Comparison of ENCODE assay signal across 18 cellular contexts in the genomic region with DNA sequence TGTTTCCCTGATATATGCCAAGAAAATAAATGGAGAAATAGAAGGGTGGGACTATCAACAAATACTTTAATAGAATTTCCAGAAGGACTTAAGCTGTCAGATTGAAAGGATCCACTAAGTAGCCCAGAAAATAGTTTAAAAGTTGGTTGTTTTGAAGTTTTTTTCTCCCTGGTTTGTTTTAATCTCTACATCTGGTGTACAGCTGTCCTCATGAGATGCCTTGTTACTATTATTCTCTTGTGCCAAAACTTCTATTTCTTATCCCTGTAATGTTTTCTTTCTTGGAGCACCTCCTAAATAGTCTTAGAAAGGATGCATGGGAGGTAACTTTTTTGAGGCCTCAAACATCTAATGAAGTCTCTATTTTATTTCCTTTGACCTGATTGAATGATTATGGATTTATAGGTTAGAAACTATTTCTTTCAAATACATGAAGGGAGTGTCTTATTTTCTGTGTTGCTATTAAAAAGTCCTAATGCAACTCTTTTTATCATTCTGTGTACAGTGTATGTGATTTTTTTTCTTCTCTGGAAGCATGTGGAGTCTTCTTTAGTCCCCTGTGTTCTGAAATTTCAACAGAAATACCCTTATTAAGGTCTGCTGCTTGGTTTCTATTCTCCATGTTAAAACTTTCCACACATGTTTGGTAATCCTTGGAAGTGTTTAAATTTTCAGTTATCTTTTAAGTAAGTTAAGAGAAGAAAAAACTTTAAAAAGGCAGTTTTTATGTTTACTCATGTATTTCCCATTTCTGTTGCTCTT.
DNase-seq lines count a peak whose midpoint lies in the region; ATAC-seq and TF ChIP-seq lines count a peak whose summit lies in the region.
"Had no signal": no experiment of that assay in that cellular context is flagged by ENCODE, and none has a peak within 500 bp of the region (broad histone marks: within the 10 kb centered on the region; RNA-seq: fewer than 3 reads in every experiment).

No MANE protein-coding gene starts in this region.

- no peaks in the 10 kb centered on the region for H3K36me3 Mint-ChIP-seq in activated CD4-positive, alpha-beta T cell treated with anti-CD3 and anti-CD28 coated beads, Interleukin-2, amount 10 ng/mL, durations not matched to agents 7 days and 5 days (ENCODE audit: low read depth)
- H3K36me3 Mint-ChIP-seq: CD4-positive, alpha-beta memory T cell; memory B cell; stimulated activated effector memory CD8-positive, alpha-beta T cell treated with anti-CD3 and anti-CD28 coated beads, Interleukin-12 subunit alpha, Interleukin-12 subunit beta, amount 100 ng/mL, for 72 hours had no signal

- H3K23ac ChIP-seq in mesenchymal stem cell (ENCODE audit: low read length in 2 of 2), result no peak overlapping the region

- H3K4me1 ChIP-seq in PC-3 (ENCODE audit: insufficient read depth, low read length), result peaks cover 37% of the 10 kb centered on the region
- H3K4me1 ChIP-seq in mesenchymal stem cell (ENCODE audit: control insufficient read depth, insufficient read depth, low read depth, low read length), result peaks cover 2% of the 10 kb centered on the region

- H3K9me3 ChIP-seq in AG04450 (ENCODE audit: control insufficient read depth, insufficient read depth, low read length), result no peaks in the 10 kb centered on the region; the same call in 1 of the 2 replicates
- H3K9me3 ChIP-seq in PC-3 (ENCODE audit: low read length), result no peaks in the 10 kb centered on the region
- H3K9me3 ChIP-seq in mesenchymal stem cell (ENCODE audit: control insufficient read depth, low read length), result no peaks in the 10 kb centered on the region
- H3K9me3 ChIP-seq: SJSA1 had no signal

- no peaks in the 10 kb centered on the region for H3K9me3 Mint-ChIP-seq in activated CD4-positive, alpha-beta T cell treated with anti-CD3 and anti-CD28 coated beads, Interleukin-2, amount 10 ng/mL, durations not matched to agents 7 days and 5 days
- H3K9me3 Mint-ChIP-seq: CD4-positive, alpha-beta memory T cell; memory B cell; stimulated activated effector memory CD8-positive, alpha-beta T cell treated with anti-CD3 and anti-CD28 coated beads, Interleukin-12 subunit alpha, Interleukin-12 subunit beta, amount 100 ng/mL, for 72 hours had no signal

- peak overlapping the region; percentile 75 for H3K27ac ChIP-seq in AG04450 (ENCODE audit: low read depth, low read length)
- H3K27ac ChIP-seq in PC-3 (ENCODE audit: low read length), result peak overlapping the region; percentile 91
- peak overlapping the region; percentile 72 for H3K27ac ChIP-seq in epithelial cell of prostate
- no peak overlapping the region for H3K27ac ChIP-seq in mesenchymal stem cell (ENCODE audit: low read length, poor library complexity, severe bottlenecking)

- H3K9ac ChIP-seq in PC-3 (ENCODE audit: low read length) (peak overlapping the region; percentile 28), mesenchymal stem cell (ENCODE audit: low read length) (peak overlapping the region; percentile 65)

- H3K4me2 ChIP-seq in PC-3 (ENCODE audit: low read length) (peak overlapping the region; percentile 6), mesenchymal stem cell (ENCODE audit: low read length, poor library complexity, severe bottlenecking) (no peak overlapping the region)

- H4K8ac ChIP-seq in mesenchymal stem cell (ENCODE audit: low read length), result no peak overlapping the region

- H2BK120ac ChIP-seq in mesenchymal stem cell (ENCODE audit: low read depth, low read length), result no peak overlapping the region

- CTCF ChIA-PET in AG04450 (lab: Charles Lee), result no interaction called here
- CTCF ChIA-PET in PC-3 (lab: Charles Lee), result no interaction called here
- CTCF ChIA-PET in activated CD4-positive, alpha-beta T cell treated with anti-CD3 and anti-CD28 coated beads, Interleukin-2, amount 10 ng/mL, durations not matched to agents 7 days and 5 days (lab: Charles Lee), result no interaction called here

- H3K4me3 Mint-ChIP-seq in activated CD4-positive, alpha-beta T cell treated with anti-CD3 and anti-CD28 coated beads, Interleukin-2, amount 10 ng/mL, durations not matched to agents 7 days and 5 days, result no peak overlapping the region
- H3K4me3 Mint-ChIP-seq: CD4-positive, alpha-beta memory T cell; memory B cell; stimulated activated effector memory CD8-positive, alpha-beta T cell treated with anti-CD3 and anti-CD28 coated beads, Interleukin-12 subunit alpha, Interleukin-12 subunit beta, amount 100 ng/mL, for 72 hours had no signal

- no peak overlapping the region for H3K4me3 ChIP-seq in AG04450 (ENCODE audit: low read depth, low read length)
- H3K4me3 ChIP-seq in PC-3 (ENCODE audit: low read length), result no peak overlapping the region
- no peak overlapping the region for H3K4me3 ChIP-seq in mesenchymal stem cell (ENCODE audit: insufficient read depth in 1 of 2, low read depth in 1 of 2, low read length in 2 of 2)
- H3K4me3 ChIP-seq: SJSA1 had no signal

- no peaks in the 10 kb centered on the region for H4K20me1 ChIP-seq in PC-3 (ENCODE audit: low read length)

- H2AFZ ChIP-seq in PC-3 (ENCODE audit: low read length) (no peak overlapping the region), mesenchymal stem cell (ENCODE audit: low read depth, low read length) (no peak overlapping the region)

- H3K27ac Mint-ChIP-seq in activated CD4-positive, alpha-beta T cell treated with anti-CD3 and anti-CD28 coated beads, Interleukin-2, amount 10 ng/mL, durations not matched to agents 7 days and 5 days, result no peak overlapping the region
- H3K27ac Mint-ChIP-seq: CD4-positive, alpha-beta memory T cell; memory B cell; stimulated activated effector memory CD8-positive, alpha-beta T cell treated with anti-CD3 and anti-CD28 coated beads, Interleukin-12 subunit alpha, Interleukin-12 subunit beta, amount 100 ng/mL, for 72 hours had no signal

- H3K27me3 ChIP-seq in AG04450 (ENCODE audit: control insufficient read depth, insufficient read depth, low read length) (no peaks in the 10 kb centered on the region), PC-3 (ENCODE audit: low read length) (no peaks in the 10 kb centered on the region), mesenchymal stem cell (ENCODE audit: control insufficient read depth in 1 of 2, insufficient read depth in 1 of 2, low read length in 2 of 2) (no peaks in the 10 kb centered on the region)
- H3K27me3 ChIP-seq: SJSA1 had no signal

- DNase-seq in AG04450 (ENCODE audit: low read depth, low spot score), result no peak
- no peak for DNase-seq in PC-3
- no peak for DNase-seq in epithelial cell of prostate (ENCODE audit: low read depth, low spot score)
- peak; percentile 43 for DNase-seq in mesenchymal stem cell
- DNase-seq in activated CD4-positive, alpha-beta T cell treated with anti-CD3 and anti-CD28 coated beads, Interleukin-2, amount 10 ng/mL, durations not matched to agents 7 days and 5 days, result no peak
- no peak for DNase-seq in stimulated activated CD4-positive, alpha-beta T cell treated with anti-CD3 and anti-CD28 coated beads, Interleukin-2, amount 100 ng/mL, for 24 hours
- DNase-seq: activated gamma-delta T cell treated with Interleukin-2 at 50 U/mL for 16 hours, NCI-H1048, NCI-H187 treated with DMSO at 0.1 percent for 48 hours, NCI-H345, NCI-H774, OCI-M1 had no signal

- H3K4me1 Mint-ChIP-seq in activated CD4-positive, alpha-beta T cell treated with anti-CD3 and anti-CD28 coated beads, Interleukin-2, amount 10 ng/mL, durations not matched to agents 7 days and 5 days, result peaks cover 13% of the 10 kb centered on the region
- H3K4me1 Mint-ChIP-seq: memory B cell had no signal

- H3K79me1 ChIP-seq in mesenchymal stem cell (replicated peaks; ENCODE audit: low read length, poor library complexity, severe bottlenecking), result no peaks in the 10 kb centered on the region

- H2BK5ac ChIP-seq in mesenchymal stem cell (ENCODE audit: low read depth, low read length, poor library complexity, severe bottlenecking), result no peak overlapping the region

- ATAC-seq in PC-3, result no peak
- no peak for ATAC-seq in HG02885 (IDR thresholded peaks at IDR 0.05; ENCODE audit: poor library complexity, unreplicated experiment)
- ATAC-seq in GM19023 (IDR thresholded peaks at IDR 0.05; ENCODE audit: unreplicated experiment), result no peak

- no peak overlapping the region for H2AK5ac ChIP-seq in mesenchymal stem cell (ENCODE audit: low read length, severe bottlenecking)

- H3K18ac ChIP-seq in mesenchymal stem cell (ENCODE audit: low read depth in 1 of 2, low read length in 2 of 2), result no peak overlapping the region

- H3K36me3 ChIP-seq in PC-3 (ENCODE audit: low read depth, low read length) (no peaks in the 10 kb centered on the region), mesenchymal stem cell (ENCODE audit: control insufficient read depth in 1 of 2, insufficient read depth in 2 of 2, low read depth in 1 of 2, low read length in 2 of 2) (no peaks in the 10 kb centered on the region)
- H3K36me3 ChIP-seq: SJSA1 had no signal

- no peak overlapping the region for H3K14ac ChIP-seq in mesenchymal stem cell (ENCODE audit: low read length in 2 of 2)

- no peak overlapping the region for H2BK12ac ChIP-seq in mesenchymal stem cell (ENCODE audit: low read length in 2 of 2)

- no peak overlapping the region for H2BK15ac ChIP-seq in mesenchymal stem cell (ENCODE audit: low read depth, poor library complexity, severe bottlenecking)

- BruUV-seq in PC-3 (replicated peaks; lab: Mats Ljungman, UMichigan), result no TSS peak

- intact Hi-C loops in PC-3 (cut with micrococcal nuclease), result loop anchor here (2.0 kb wide), 1 partner anchor 90 kb away; no protein-coding TSS in a partner anchor

- H3F3A ChIP-seq in PC-3 (ENCODE audit: low read length, unreplicated experiment), result no peaks in the 10 kb centered on the region

- no peaks in the 10 kb centered on the region for H3K79me2 ChIP-seq in PC-3 (ENCODE audit: low read length)

- H3K9me2 ChIP-seq in PC-3 (replicated peaks; ENCODE audit: low read length), result no peaks in the 10 kb centered on the region

- H3K4ac ChIP-seq in mesenchymal stem cell (ENCODE audit: low read depth in 1 of 2, low read length in 2 of 2), result no peak overlapping the region

- H3K27me3 Mint-ChIP-seq in activated CD4-positive, alpha-beta T cell treated with anti-CD3 and anti-CD28 coated beads, Interleukin-2, amount 10 ng/mL, durations not matched to agents 7 days and 5 days, result peaks cover 48% of the 10 kb centered on the region
- H3K27me3 Mint-ChIP-seq: memory B cell had no signal

- TF ChIP-seq CTCF in AG04450 (IDR thresholded peaks at IDR 0.05; ENCODE audit: low read depth, low read length), result no peak
- TF ChIP-seq CTCF in PC-3 (conservative IDR thresholded peaks at IDR 0.05; ENCODE audit: low read depth, low read length), result no peak

- POLR2A ChIA-PET in AG04450 (lab: Yijun Ruan, JAX), result interaction anchor here (1.8 kb wide), 1 partner anchor 140 kb away, joined by 5 read pairs; the partner anchor contains the start of gene CDKN2B
- POLR2A ChIA-PET in PC-3 (lab: Charles Lee; ENCODE audit: unreplicated experiment), result no interaction called here
- POLR2A ChIA-PET in activated CD4-positive, alpha-beta T cell treated with anti-CD3 and anti-CD28 coated beads, Interleukin-2, amount 10 ng/mL, durations not matched to agents 7 days and 5 days (lab: Charles Lee), result no interaction called here

- H4K91ac ChIP-seq in mesenchymal stem cell (ENCODE audit: low read length), result no peak overlapping the region
